ENCODE assay signal across 9 cellular contexts in genomic region chr18:6489977-6490376, GRCh38.
"Had no signal": no experiment of that assay in that cellular context is flagged by ENCODE, and none has a peak within 500 bp of the region (broad histone marks: within the 10 kb centered on the region; RNA-seq: fewer than 3 reads in every experiment).

No MANE protein-coding gene starts in this region.

- H3K4me3 Mint-ChIP-seq: HFFc6, IgD-negative memory B cell had no signal

- H3K4me1 Mint-ChIP-seq: IgD-negative memory B cell had no signal

- H3K27ac Mint-ChIP-seq: HFFc6, IgD-negative memory B cell had no signal

- DNase-seq: GM23248, H7, HFFc6, KBM-7 had no signal

- H3K36me3 Mint-ChIP-seq: IgD-negative memory B cell had no signal

- H3K9me3 ChIP-seq: HAP-1 had no signal

- H3K9me3 Mint-ChIP-seq: IgD-negative memory B cell had no signal

- H3K27ac ChIP-seq: GM23248, HL-60 had no signal

- H2AFZ ChIP-seq: GM23248 had no signal

- H3K9ac ChIP-seq: GM23248 had no signal

- H3K36me3 ChIP-seq: HAP-1 had no signal

- H3K4me1 ChIP-seq: HAP-1 had no signal

- H3K4me3 ChIP-seq: GM23248, HAP-1 had no signal

- ATAC-seq: HCT116, HepG2 had no signal
